Comparison of ENCODE assay signal across 21 cellular contexts in genomic region chr10:54434782-54435181, GRCh38.
DNase-seq lines count a peak whose midpoint lies in the region; ATAC-seq and TF ChIP-seq lines count a peak whose summit lies in the region.
"Had no signal": no experiment of that assay in that cellular context is flagged by ENCODE, and none has a peak within 500 bp of the region (broad histone marks: within the 10 kb centered on the region; RNA-seq: fewer than 3 reads in every experiment).

No MANE protein-coding gene starts in this region.

- DNase-seq in GM12865 (ENCODE audit: low read depth): peak; percentile 2
- no peak for DNase-seq in NCI-H1105 (lab: John Stamatoyannopoulos, UW)
- no peak for DNase-seq in germinal center (ENCODE audit: low spot score)
- DNase-seq in NCI-H446 treated with DMSO at 0.1 percent for 48 hours (lab: John Stamatoyannopoulos, UW): no peak
- no peak for DNase-seq in NCI-H1105 treated with DMSO at 0.1 percent for 48 hours (lab: John Stamatoyannopoulos, UW)
- DNase-seq: activated CD4-positive, CD25-positive, alpha-beta regulatory T cell; activated T-cell treated with anti-CD3 and anti-CD28 coated beads, Interleukin-2, amount 50 U/mL, for 72 hours; body of pancreas; endodermal cell; hypothalamus; Karpas-422; NCI-H2171; ovary; transverse colon had no signal

- ATAC-seq in GM19043 (IDR thresholded peaks at IDR 0.05; ENCODE audit: low read depth, unreplicated experiment) (peak; percentile 75), HG02610 (IDR thresholded peaks at IDR 0.05; ENCODE audit: unreplicated experiment) (peak; percentile 82), HG03378 (IDR thresholded peaks at IDR 0.05; ENCODE audit: unreplicated experiment) (peak; percentile 87)
- ATAC-seq: activated T-cell treated with anti-CD3 and anti-CD28 coated beads, Interleukin-2, amount 50 U/mL, for 72 hours; body of pancreas; HCT116; Panc1; sciatic nerve had no signal

- H3K4me3 ChIP-seq in GM12865 (ENCODE audit: low read depth, low read length): no peak overlapping the region
- H3K4me3 ChIP-seq: BLaER1 treated with 17β-estradiol and CSF1 and Interleukin-3, amounts not matched to agents 10 nM and 100 nM; body of pancreas; ovary; transverse colon had no signal

- no peak for TF ChIP-seq CTCF in GM12865 (IDR thresholded peaks at IDR 0.05; ENCODE audit: insufficient read depth, low read depth, low read length, missing control alignments)
